Comparison of ENCODE assay signal across 9 cellular contexts in genomic region chrX:65689377-65689776, GRCh38. TPM values are rescaled to one million over a fixed set of nuclear protein-coding genes. Genes with fewer than 3 reads are reported as not detected.
DNase-seq lines count a peak whose midpoint lies in the region; ATAC-seq and TF ChIP-seq lines count a peak whose summit lies in the region.
"Had no signal": no experiment of that assay in that cellular context is flagged by ENCODE, and none has a peak within 500 bp of the region (broad histone marks: within the 10 kb centered on the region; RNA-seq: fewer than 3 reads in every experiment).

No MANE protein-coding gene starts in this region.

- no peak for ATAC-seq in activated CD8-positive, alpha-beta memory T cell treated with anti-CD3 and anti-CD28 coated beads, Interleukin-2, amount 10 ng/mL, durations not matched to agents 7 days and 5 days
- ATAC-seq in T-helper 17 cell (no peak), foreskin keratinocyte (peak; percentile 25), HG03039 (IDR thresholded peaks at IDR 0.05; ENCODE audit: unreplicated experiment) (no peak)
- no peak for ATAC-seq in stimulated activated effector memory CD8-positive, alpha-beta T cell treated with anti-CD3 and anti-CD28 coated beads, Interleukin-12 subunit alpha, Interleukin-12 subunit beta, amount 100 ng/mL, for 72 hours

- H3K4me1 Mint-ChIP-seq in activated CD8-positive, alpha-beta memory T cell treated with anti-CD3 and anti-CD28 coated beads, Interleukin-2, amount 10 ng/mL, durations not matched to agents 7 days and 5 days, result peaks cover 83% of the 10 kb centered on the region
- peaks cover 56% of the 10 kb centered on the region for H3K4me1 Mint-ChIP-seq in T-helper 17 cell
- peaks cover 76% of the 10 kb centered on the region for H3K4me1 Mint-ChIP-seq in stimulated activated effector memory CD8-positive, alpha-beta T cell treated with anti-CD3 and anti-CD28 coated beads, Interleukin-12 subunit alpha, Interleukin-12 subunit beta, amount 100 ng/mL, for 72 hours

- H3K27me3 ChIP-seq in foreskin keratinocyte, result no peaks in the 10 kb centered on the region

- no peaks in the 10 kb centered on the region for H3K27me3 Mint-ChIP-seq in activated CD8-positive, alpha-beta memory T cell treated with anti-CD3 and anti-CD28 coated beads, Interleukin-2, amount 10 ng/mL, durations not matched to agents 7 days and 5 days
- no peaks in the 10 kb centered on the region for H3K27me3 Mint-ChIP-seq in T-helper 17 cell

- no peak for DNase-seq in activated CD8-positive, alpha-beta memory T cell treated with anti-CD3 and anti-CD28 coated beads, Interleukin-2, amount 10 ng/mL, durations not matched to agents 7 days and 5 days
- no peak for DNase-seq in activated CD8-positive, alpha-beta memory T cell treated with anti-CD3 and anti-CD28 coated beads for 24 hours
- DNase-seq in T-helper 17 cell (no peak), foreskin keratinocyte (peak in 1 of 2 donors; percentile 39), substantia nigra (lab: John Stamatoyannopoulos, UW) (no peak), retina (no peak)
- DNase-seq in stimulated activated effector memory CD8-positive, alpha-beta T cell treated with anti-CD3 and anti-CD28 coated beads, Interleukin-12 subunit alpha, Interleukin-12 subunit beta, amount 100 ng/mL, for 72 hours (ENCODE audit: low spot score in 2 of 2), result no peak
- DNase-seq: NCI-H774 had no signal

- CTCF ChIA-PET in activated CD8-positive, alpha-beta memory T cell treated with anti-CD3 and anti-CD28 coated beads, Interleukin-2, amount 10 ng/mL, durations not matched to agents 7 days and 5 days (lab: Charles Lee), result no interaction called here

- no peaks in the 10 kb centered on the region for H3K9me3 Mint-ChIP-seq in activated CD8-positive, alpha-beta memory T cell treated with anti-CD3 and anti-CD28 coated beads, Interleukin-2, amount 10 ng/mL, durations not matched to agents 7 days and 5 days (ENCODE audit: low read depth)
- no peaks in the 10 kb centered on the region for H3K9me3 Mint-ChIP-seq in stimulated activated effector memory CD8-positive, alpha-beta T cell treated with anti-CD3 and anti-CD28 coated beads, Interleukin-12 subunit alpha, Interleukin-12 subunit beta, amount 100 ng/mL, for 72 hours

- H3K4me3 Mint-ChIP-seq in activated CD8-positive, alpha-beta memory T cell treated with anti-CD3 and anti-CD28 coated beads, Interleukin-2, amount 10 ng/mL, durations not matched to agents 7 days and 5 days, result no peak overlapping the region
- peak overlapping the region; percentile 59 for H3K4me3 Mint-ChIP-seq in T-helper 17 cell
- peak overlapping the region; percentile 49 for H3K4me3 Mint-ChIP-seq in stimulated activated effector memory CD8-positive, alpha-beta T cell treated with anti-CD3 and anti-CD28 coated beads, Interleukin-12 subunit alpha, Interleukin-12 subunit beta, amount 100 ng/mL, for 72 hours

- no peak for TF ChIP-seq CTCF in foreskin keratinocyte (conservative IDR thresholded peaks at IDR 0.05)

- H3K36me3 Mint-ChIP-seq in activated CD8-positive, alpha-beta memory T cell treated with anti-CD3 and anti-CD28 coated beads, Interleukin-2, amount 10 ng/mL, durations not matched to agents 7 days and 5 days, result peaks cover 41% of the 10 kb centered on the region
- no peaks in the 10 kb centered on the region for H3K36me3 Mint-ChIP-seq in T-helper 17 cell (ENCODE audit: low read depth)
- peaks cover 90% of the 10 kb centered on the region for H3K36me3 Mint-ChIP-seq in stimulated activated effector memory CD8-positive, alpha-beta T cell treated with anti-CD3 and anti-CD28 coated beads, Interleukin-12 subunit alpha, Interleukin-12 subunit beta, amount 100 ng/mL, for 72 hours

- peaks cover 27% of the 10 kb centered on the region for H3K4me1 ChIP-seq in foreskin keratinocyte

- peak overlapping the region; percentile 55 for H3K27ac Mint-ChIP-seq in activated CD8-positive, alpha-beta memory T cell treated with anti-CD3 and anti-CD28 coated beads, Interleukin-2, amount 10 ng/mL, durations not matched to agents 7 days and 5 days
- peak overlapping the region; percentile 98 for H3K27ac Mint-ChIP-seq in T-helper 17 cell
- H3K27ac Mint-ChIP-seq in stimulated activated effector memory CD8-positive, alpha-beta T cell treated with anti-CD3 and anti-CD28 coated beads, Interleukin-12 subunit alpha, Interleukin-12 subunit beta, amount 100 ng/mL, for 72 hours, result peak overlapping the region; percentile 89

- H3K9me3 ChIP-seq in T-helper 17 cell (ENCODE audit: control insufficient read depth, low read length, poor library complexity, severe bottlenecking), result no peaks in the 10 kb centered on the region

- peak overlapping the region; percentile 43 for H3K27ac ChIP-seq in foreskin keratinocyte
- H3K27ac ChIP-seq in substantia nigra (ENCODE audit: low read depth, low read length, poor library complexity, severe bottlenecking), result no peak overlapping the region

RNA-seq across cellular contexts. Expression of gene MSN, which starts 21.9 kb away (rescaled TPM):
- total RNA-seq in activated CD8-positive, alpha-beta memory T cell treated with anti-CD3 and anti-CD28 coated beads, Interleukin-2, amount 10 ng/mL, durations not matched to agents 7 days and 5 days, result 100 to 1,000 TPM; 489 to 610 TPM
- total RNA-seq in T-helper 17 cell (100 to 1,000 TPM; 344 to 390 TPM), foreskin keratinocyte (407 and 503 TPM in 2 replicates)
- polyA plus RNA-seq in foreskin keratinocyte, result 199 and 212 TPM in 2 replicates
